ENCODE assay signal across 9 cellular contexts in the genomic region with DNA sequence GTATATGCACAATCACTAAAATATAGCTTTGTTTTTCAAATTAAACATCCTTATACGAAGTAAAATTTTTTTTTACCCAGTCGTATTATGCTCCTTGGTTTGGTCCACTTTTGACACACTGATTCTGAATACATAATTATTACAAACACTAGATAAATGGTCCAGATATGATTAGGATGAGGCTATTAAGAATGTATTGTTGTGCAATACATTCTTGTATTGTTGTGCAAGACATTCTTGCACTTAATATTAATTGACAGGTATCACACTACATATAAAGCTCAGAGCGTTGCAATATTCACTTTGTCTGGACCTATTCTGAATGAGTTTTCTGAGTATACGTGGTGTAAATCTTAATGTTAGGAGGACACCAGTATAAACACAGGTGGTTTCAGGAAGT.
"Had no signal": no experiment of that assay in that cellular context is flagged by ENCODE, and none has a peak within 500 bp of the region (broad histone marks: within the 10 kb centered on the region; RNA-seq: fewer than 3 reads in every experiment).

No MANE protein-coding gene starts in this region.

- ATAC-seq: HCT116 had no signal

- H3K9ac ChIP-seq: GM23248 had no signal

- H3K36me3 Mint-ChIP-seq: IgD-negative memory B cell had no signal

- H3K4me3 ChIP-seq: GM23248, HAP-1 had no signal

- H3K4me1 Mint-ChIP-seq: IgD-negative memory B cell had no signal

- H3K27ac Mint-ChIP-seq: HFFc6, IgD-negative memory B cell had no signal

- H3K27ac ChIP-seq: GM23248, HL-60 had no signal

- H3K4me1 ChIP-seq: HAP-1 had no signal

- H3K9me3 Mint-ChIP-seq: HFFc6 had no signal

- DNase-seq: GM23248, GOT3, H7, HFFc6, KG1 had no signal

- H3K9me3 ChIP-seq: HAP-1 had no signal

- H3K27me3 Mint-ChIP-seq: IgD-negative memory B cell had no signal

- H2AFZ ChIP-seq: GM23248 had no signal

- H3K36me3 ChIP-seq: HAP-1 had no signal

- H3K4me3 Mint-ChIP-seq: HFFc6, IgD-negative memory B cell had no signal
